In the genomic region with DNA sequence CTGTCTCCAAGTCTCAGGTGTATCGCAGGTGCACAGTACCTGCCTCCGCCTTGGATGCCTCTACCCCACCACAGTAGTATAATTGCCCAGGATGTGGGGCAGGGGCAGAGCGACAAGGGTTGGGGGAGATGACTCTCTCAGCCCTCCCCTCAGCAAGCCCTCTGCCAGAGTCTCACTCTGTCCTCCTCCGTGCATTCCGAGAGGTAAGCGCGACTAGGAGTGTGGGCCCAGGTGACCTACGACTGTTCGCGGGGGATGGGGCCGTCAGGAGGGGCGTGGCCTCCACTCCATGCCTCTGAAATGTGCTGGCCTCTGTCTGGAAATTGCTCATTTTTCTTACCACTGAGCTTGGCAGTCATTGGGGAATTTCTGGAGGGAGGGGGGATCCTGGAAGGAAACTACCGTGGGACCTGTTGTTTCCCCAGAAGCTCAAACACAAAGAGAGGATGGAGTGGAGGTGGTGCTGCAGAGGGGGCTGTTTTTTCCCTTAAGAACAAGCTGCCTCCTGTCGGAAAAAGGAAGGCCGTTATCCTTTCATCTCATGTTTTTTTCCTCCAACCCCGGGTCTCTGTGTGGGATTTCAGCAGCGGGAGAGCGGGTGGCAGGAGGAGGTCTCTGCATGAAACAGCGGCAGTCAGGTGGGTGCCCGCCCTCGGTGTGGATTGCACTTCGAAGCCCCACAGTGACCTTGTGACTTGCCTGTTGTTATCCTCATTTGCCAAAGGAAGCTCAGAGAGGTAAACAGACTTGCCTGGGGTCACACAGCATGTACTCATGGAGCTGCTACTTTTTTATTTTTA, we compare ENCODE assay signal across 9 cellular contexts. TPM values are rescaled to one million over a fixed set of nuclear protein-coding genes. Genes with fewer than 3 reads are reported as not detected.
DNase-seq lines count a peak whose midpoint lies in the region; ATAC-seq and TF ChIP-seq lines count a peak whose summit lies in the region.
"Had no signal": no experiment of that assay in that cellular context is flagged by ENCODE, and none has a peak within 500 bp of the region (broad histone marks: within the 10 kb centered on the region; RNA-seq: fewer than 3 reads in every experiment).

No MANE protein-coding gene starts in this region.

- TF ChIP-seq CTCF in breast epithelium (IDR thresholded peaks at IDR 0.05), result no peak

- H3K27me3 ChIP-seq in breast epithelium (no peaks in the 10 kb centered on the region), HAP-1 (ENCODE audit: low read depth) (no peaks in the 10 kb centered on the region)

- no peak for TF ChIP-seq POLR2A in breast epithelium (IDR thresholded peaks at IDR 0.05)

- in situ Hi-C loops in HAP-1 (cut with MboI; ENCODE audit: low sequenced_read_pairs), result no loop called here

- H3K36me3 ChIP-seq in breast epithelium (no peaks in the 10 kb centered on the region), HAP-1 (replicated peaks) (no peaks in the 10 kb centered on the region)

- H3K4me3 ChIP-seq in breast epithelium (peak overlapping the region in 1 of 3 donors; percentile 1), HAP-1 (no peak overlapping the region)
- H3K4me3 ChIP-seq: skin epidermis had no signal

- DNase-seq in HS-5 (ENCODE audit: low read depth), result peak; percentile 78
- DNase-seq in breast epithelium (ENCODE audit: low spot score in 2 of 2), result peak in 1 of 2 donors; percentile 42
- peak; percentile 90 for DNase-seq in iris pigment epithelial cell (ENCODE audit: low read depth)
- peak; percentile 90 for DNase-seq in stromal cell of bone marrow (ENCODE audit: low read depth)
- DNase-seq in HAP-1 (ENCODE audit: low spot score in 2 of 2), result no peak
- DNase-seq in NOMO-1 treated with DMSO at 0.1 percent for 48 hours (lab: John Stamatoyannopoulos, UW; ENCODE audit: unreplicated experiment), result no peak
- no peak for DNase-seq in CD1c-positive myeloid dendritic cell (ENCODE audit: extremely low spot score)

- no peak for ATAC-seq in GM19397 (IDR thresholded peaks at IDR 0.05; ENCODE audit: unreplicated experiment)

- H3K27ac ChIP-seq in breast epithelium, result peak overlapping the region; percentile 46 to 76

- no peaks in the 10 kb centered on the region for H3K4me1 ChIP-seq in breast epithelium
- H3K4me1 ChIP-seq in HAP-1, result peaks cover 6% of the 10 kb centered on the region

- intact Hi-C loops in breast epithelium (cut with DNase I; ENCODE audit: low total_unique reads), result loop anchor here (2.0 kb wide), 1 partner anchor 47 kb away; no protein-coding TSS in a partner anchor

- H3K9me3 ChIP-seq in breast epithelium, result no peaks in the 10 kb centered on the region
- H3K9me3 ChIP-seq in HAP-1, result no peaks in the 10 kb centered on the region

RNA-seq across cellular contexts. Expression of a gene that starts 13.0 kb away (rescaled TPM):
- 10 to 100 TPM; 36.1 to 59.8 (median 38.5) TPM for total RNA-seq in breast epithelium

RNA-seq across cellular contexts. Expression of a gene that starts 16.5 kb away (rescaled TPM):
- total RNA-seq in breast epithelium, result 10 to 100 TPM; 18.1 to 31.9 (median 26.2) TPM

Comparison
In these comparisons a context has a peak if more than half of its experiments do, and no peak if none do; other contexts are left out.
1. DNase-seq: peak in HS-5 (single experiment), iris pigment epithelial cell (single experiment) and stromal cell of bone marrow (single experiment); none in HAP-1 (0 of 2), NOMO-1 treated with DMSO at 0.1 percent for 48 hours (single experiment) and CD1c-positive myeloid dendritic cell (single experiment).